In the genomic region with DNA sequence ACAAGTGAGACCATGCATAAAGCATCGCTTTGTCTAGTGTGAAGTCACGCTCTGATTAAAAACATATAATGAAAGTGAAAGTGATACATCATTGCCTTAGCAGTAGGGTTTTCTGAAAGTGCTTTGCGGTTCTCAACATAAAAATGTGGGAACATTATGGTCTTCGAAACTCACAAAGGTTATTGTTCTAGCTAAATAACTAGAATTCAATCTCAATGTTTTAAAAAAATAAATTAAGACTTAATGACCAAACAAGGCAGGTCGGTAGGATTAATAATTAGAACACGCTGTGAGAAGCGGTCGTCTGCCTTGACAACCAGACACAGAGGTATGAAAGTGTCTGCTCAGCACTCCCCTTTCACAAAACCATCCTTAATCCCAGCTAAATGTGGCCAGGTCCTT, we compare ENCODE assay signal across 8 cellular contexts. TPM values are rescaled to one million over a fixed set of nuclear protein-coding genes. Genes with fewer than 3 reads are reported as not detected.
A peak's percentile ranks its signal among the peaks of the same experiment; 100 is the strongest.
DNase-seq lines count a peak whose midpoint lies in the region; ATAC-seq, FAIRE-seq and TF ChIP-seq lines count a peak whose summit lies in the region.

No MANE protein-coding gene starts in this region.

- H3K27ac ChIP-seq in A549 (no peak overlapping the region), dorsolateral prefrontal cortex (peak overlapping the region in 1 of 59 donors; percentile 29)

- FAIRE-seq in A549 (lab: Jason Lieb, UNC), result no peak

- TF ChIP-seq CTCF in A549 (IDR thresholded peaks at IDR 0.05), result no peak
- TF ChIP-seq CTCF in dorsolateral prefrontal cortex (IDR thresholded peaks at IDR 0.05 in 54 of 56, conservative IDR thresholded peaks at IDR 0.05 in 2 of 56; ENCODE audit: low read depth in 1 of 56, partially characterized antibody in 56 of 56), result no peak
- no peak for TF ChIP-seq CTCF in retinal pigment epithelial cell (conservative IDR thresholded peaks at IDR 0.05; ENCODE audit: low read depth, low read length)

- intact Hi-C loops in dorsolateral prefrontal cortex (cut with DNase I), result no loop called here

- DNase-seq in A549 (ENCODE audit: low read depth in 1 of 2, low spot score in 1 of 2), result no peak
- DNase-seq in NCI-H460 (ENCODE audit: extremely low read depth, low read depth), result peak; percentile 12
- no peak for DNase-seq in dorsolateral prefrontal cortex
- DNase-seq in retinal pigment epithelial cell (ENCODE audit: low read depth), result no peak
- DNase-seq in stimulated activated CD4-positive, alpha-beta T cell treated with anti-CD3 and anti-CD28 coated beads, Interleukin-12 subunit alpha, Interleukin-12 subunit beta, amount 100 ng/mL, for 4 hours, result no peak
- DNase-seq in NCI-H1930 (lab: John Stamatoyannopoulos, UW), result no peak

- H3K4me2 ChIP-seq in A549, result peak overlapping the region; percentile 48

- no peak for TF ChIP-seq POLR2A in A549 (IDR thresholded peaks at IDR 0.05; ENCODE audit: low read length)
- no peak for TF ChIP-seq POLR2A in GM18505 (IDR thresholded peaks at IDR 0.05; ENCODE audit: borderline replicate concordance, extremely low read depth, insufficient read depth, insufficient read length)

- WGBS in A549 (ENCODE audit: missing lambda C conversion rate), result 40% methylated on average over 8 of the region's 8 CpGs

- H3K9me3 ChIP-seq in A549, result no peaks in the 10 kb centered on the region

- no peaks in the 10 kb centered on the region for H3K4me1 ChIP-seq in A549

- POLR2A ChIA-PET in A549 (lab: Yijun Ruan, JAX), result no interaction called here

- no peak for ATAC-seq in A549
- peak; percentile 96 for ATAC-seq in GM18505 (IDR thresholded peaks at IDR 0.05; ENCODE audit: unreplicated experiment)
- peak; percentile 96 for ATAC-seq in HG02938 (IDR thresholded peaks at IDR 0.05; ENCODE audit: unreplicated experiment)

- TF ChIP-seq EP300 in A549 (IDR thresholded peaks at IDR 0.05), result no peak

- no peak for TF ChIP-seq RAD21 in A549 (conservative IDR thresholded peaks at IDR 0.05 in 1 of 2, IDR thresholded peaks at IDR 0.05 in 1 of 2)

- H3K27me3 ChIP-seq in dorsolateral prefrontal cortex, result no peaks in the 10 kb centered on the region

- CTCF ChIA-PET in A549 (lab: Yijun Ruan, JAX), result no interaction called here

- no peak overlapping the region; the same call in 2 of the 3 replicates for H3K4me3 ChIP-seq in A549
- H3K4me3 ChIP-seq in dorsolateral prefrontal cortex, result peak overlapping the region; percentile 20 to 78 (median 53)
- H3K4me3 ChIP-seq in retinal pigment epithelial cell (ENCODE audit: low read length), result peak overlapping the region; percentile 52

TF ChIP-seq in A549, 52 proteins besides CTCF, POLR2A, EP300 and RAD21:
- TF ChIP-seq MAFK (IDR thresholded peaks at IDR 0.05; ENCODE audit: partially characterized antibody) (peak; percentile 6), ZNF302 (CRISPR knock-in tag; IDR thresholded peaks at IDR 0.05) (no peak), MYC (IDR thresholded peaks at IDR 0.05; ENCODE audit: borderline replicate concordance, low read length) (no peak), ZC3H11A (IDR thresholded peaks at IDR 0.05) (no peak)
- TF ChIP-seq, protein P1, sequence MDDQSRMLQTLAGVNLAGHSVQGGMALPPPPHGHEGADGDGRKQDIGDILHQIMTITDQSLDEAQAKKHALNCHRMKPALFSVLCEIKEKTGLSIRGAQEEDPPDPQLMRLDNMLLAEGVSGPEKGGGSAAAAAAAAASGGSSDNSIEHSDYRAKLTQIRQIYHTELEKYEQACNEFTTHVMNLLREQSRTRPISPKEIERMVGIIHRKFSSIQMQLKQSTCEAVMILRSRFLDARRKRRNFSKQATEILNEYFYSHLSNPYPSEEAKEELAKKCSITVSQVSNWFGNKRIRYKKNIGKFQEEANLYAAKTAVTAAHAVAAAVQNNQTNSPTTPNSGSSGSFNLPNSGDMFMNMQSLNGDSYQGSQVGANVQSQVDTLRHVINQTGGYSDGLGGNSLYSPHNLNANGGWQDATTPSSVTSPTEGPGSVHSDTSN (IDR thresholded peaks at IDR 0.05), result no peak

RNA-seq across cellular contexts. Expression of a gene that starts 42.2 kb away (rescaled TPM):
- not detected in 2 replicates for polyA plus RNA-seq in A549 (2011; rRNA removed)
- polyA plus RNA-seq in A549 (2012; cell fraction: cytosol; rRNA removed), result not detected in 2 replicates
- polyA plus RNA-seq in A549 (2012; cell fraction: nucleus; rRNA removed), result not detected in 2 replicates
- not detected in 3 replicates for polyA plus RNA-seq in A549 (2017; fragmentation: RNase III; extraction: RNeasy Plus Mini Kit Qiagen cat#74134 plus additional on column Dnase treatment)
- not detected in 2 replicates for polyA minus RNA-seq in A549 (2011; rRNA and poly(A)+ RNA removed)
- total RNA-seq in NCI-H460 (2014; rRNA removed; shearing (Covaris generic)), result 0.49 and 0.54 TPM in 2 replicates
- 0.30 and 1.2 TPM in 2 replicates for polyA plus RNA-seq in NCI-H460 (2014; cell fraction: nucleus; rRNA removed)
- total RNA-seq in dorsolateral prefrontal cortex, result 1 to 10 TPM in 56 of 120 experiments, under 1 TPM in 64; 0.12 to 3.4 (median 0.94) TPM

Comparison
In these comparisons a context has a peak if more than half of its experiments do, and no peak if none do; other contexts are left out.
1. ATAC-seq: peak in GM18505 (single experiment) and HG02938 (single experiment); none in A549 (0 of 2).